Comparison of ENCODE assay signal across 8 cellular contexts in genomic region chr7:100893910-100894763, GRCh38. TPM values are rescaled to one million over a fixed set of nuclear protein-coding genes. Genes with fewer than 3 reads are reported as not detected.
DNase-seq lines count a peak whose midpoint lies in the region; ATAC-seq and TF ChIP-seq lines count a peak whose summit lies in the region.

No MANE protein-coding gene starts in this region.

- H3K9me2 ChIP-seq in GM23338 (ENCODE audit: insufficient read depth) = no peaks in the 10 kb centered on the region

- peaks cover 23% of the 10 kb centered on the region for H3K4me1 Mint-ChIP-seq in GM23338
- H3K4me1 Mint-ChIP-seq in central memory CD8-positive, alpha-beta T cell = peaks cover 23% of the 10 kb centered on the region
- peaks cover 16 to 33% (median 28%) of the 10 kb centered on the region in 4 donors for H3K4me1 Mint-ChIP-seq in naive thymus-derived CD8-positive, alpha-beta T cell

- peaks cover 70 to 85% (median 82%) of the 10 kb centered on the region in 11 experiments for H3K27me3 ChIP-seq in BLaER1 treated with 17β-estradiol and CSF1 and Interleukin-3, amounts not matched to agents 10 nM and 100 nM
- peaks cover 35% of the 10 kb centered on the region for H3K27me3 ChIP-seq in GM23338 (ENCODE audit: insufficient read depth)
- H3K27me3 ChIP-seq in tibial nerve = peaks cover 2 to 58% of the 10 kb centered on the region in 2 donors

- DNase-seq in GM23338 (ENCODE audit: low spot score) (peak; percentile 34), SHP77 treated with DMSO at 0.1 percent for 48 hours (lab: John Stamatoyannopoulos, UW) (no peak), NCI-H2171 treated with DMSO at 0.1 percent for 48 hours (lab: John Stamatoyannopoulos, UW) (no peak), tibial nerve (ENCODE audit: low spot score in 2 of 2) (no peak)
- no peak for DNase-seq in central memory CD8-positive, alpha-beta T cell (ENCODE audit: low spot score in 2 of 2)
- DNase-seq in naive thymus-derived CD8-positive, alpha-beta T cell = no peak

- H3K9ac ChIP-seq in BLaER1 treated with 17β-estradiol and CSF1 and Interleukin-3, amounts not matched to agents 10 nM and 100 nM = peak overlapping the region in 5 of 11 experiments; percentile 54 to 71 (median 62); a peak in 6 of 22 replicates

- peaks cover 0 to 2% (median 0%) of the 10 kb centered on the region in 11 experiments; a peak in 5 of 22 replicates for H3K36me3 ChIP-seq in BLaER1 treated with 17β-estradiol and CSF1 and Interleukin-3, amounts not matched to agents 10 nM and 100 nM
- no peaks in the 10 kb centered on the region for H3K36me3 ChIP-seq in GM23338 (ENCODE audit: insufficient read depth)
- no peaks in the 10 kb centered on the region for H3K36me3 ChIP-seq in tibial nerve

- H3K4me2 ChIP-seq in BLaER1 treated with 17β-estradiol and CSF1 and Interleukin-3, amounts not matched to agents 10 nM and 100 nM = peak overlapping the region; percentile 99 to 100 (median 100)
- H3K4me2 ChIP-seq in GM23338 = peak overlapping the region; percentile 96

- peaks cover 11% of the 10 kb centered on the region; the same call in 1 of the 2 replicates for H3F3A ChIP-seq in GM23338 (replicated peaks; ENCODE audit: low read depth)

- H3K9me3 ChIP-seq in BLaER1 treated with 17β-estradiol and CSF1 and Interleukin-3, amounts not matched to agents 10 nM and 100 nM (replicated peaks in 1 of 11) = no peaks in the 10 kb centered on the region
- H3K9me3 ChIP-seq in tibial nerve = no peaks in the 10 kb centered on the region

- TF ChIP-seq POLR2A in tibial nerve (IDR thresholded peaks at IDR 0.05) = no peak

- WGBS in tibial nerve, 2 donors = 22 to 37% methylated on average over 29 to 41 of the region's 41 CpGs

- peaks cover under 1% of the 10 kb centered on the region for H3K79me2 ChIP-seq in GM23338 (replicated peaks; ENCODE audit: insufficient read depth)

- peaks cover 27 to 50% (median 38%) of the 10 kb centered on the region in 10 experiments for H3K4me1 ChIP-seq in BLaER1 treated with 17β-estradiol and CSF1 and Interleukin-3, amounts not matched to agents 10 nM and 100 nM
- peaks cover 8% of the 10 kb centered on the region; the same call in 1 of the 2 replicates for H3K4me1 ChIP-seq in GM23338 (ENCODE audit: insufficient read depth)
- peaks cover 0 to 50% (median 28%) of the 10 kb centered on the region in 4 donors for H3K4me1 ChIP-seq in tibial nerve

- ATAC-seq in GM23338 (no peak; the same call in 2 of the 3 replicates), GM19351 (IDR thresholded peaks at IDR 0.05; ENCODE audit: unreplicated experiment) (no peak)
- ATAC-seq in central memory CD8-positive, alpha-beta T cell (replicated peaks; ENCODE audit: extremely low read depth, poor library complexity, severe bottlenecking) = no peak
- no peak for ATAC-seq in naive thymus-derived CD8-positive, alpha-beta T cell

- no peak overlapping the region for H3K27ac Mint-ChIP-seq in GM23338
- H3K27ac Mint-ChIP-seq in central memory CD8-positive, alpha-beta T cell (ENCODE audit: low read depth) = no peak overlapping the region
- H3K27ac Mint-ChIP-seq in naive thymus-derived CD8-positive, alpha-beta T cell = no peak overlapping the region

- no peak overlapping the region for H3K27ac ChIP-seq in BLaER1 treated with 17β-estradiol and CSF1 and Interleukin-3, amounts not matched to agents 10 nM and 100 nM
- H3K27ac ChIP-seq in GM23338 (ENCODE audit: low read depth) (no peak overlapping the region), tibial nerve (no peak overlapping the region)

- H4K20me1 ChIP-seq in BLaER1 treated with 17β-estradiol and CSF1 and Interleukin-3, amounts not matched to agents 10 nM and 100 nM = peaks cover 0 to 38% (median 8%) of the 10 kb centered on the region in 11 experiments; a peak in 14 of 22 replicates
- no peaks in the 10 kb centered on the region for H4K20me1 ChIP-seq in GM23338 (replicated peaks; ENCODE audit: insufficient read depth)

- TF ChIP-seq CTCF in GM23338 (conservative IDR thresholded peaks at IDR 0.05; ENCODE audit: low read depth in 2 of 2) (no peak), tibial nerve (IDR thresholded peaks at IDR 0.05) (no peak)

- H2AFZ ChIP-seq in GM23338 = 0 out of 2 replicates have a peak overlapping the region, but pooled peaks have one; percentile 23

- no peak for TF ChIP-seq EP300 in tibial nerve (IDR thresholded peaks at IDR 0.05)

- H3K36me3 Mint-ChIP-seq in GM23338 (ENCODE audit: low read depth) = no peaks in the 10 kb centered on the region; the same call in 2 of the 3 replicates
- peaks cover 15% of the 10 kb centered on the region for H3K36me3 Mint-ChIP-seq in central memory CD8-positive, alpha-beta T cell (ENCODE audit: insufficient read depth)
- peaks cover 0 to 8% (median 0%) of the 10 kb centered on the region in 3 donors for H3K36me3 Mint-ChIP-seq in naive thymus-derived CD8-positive, alpha-beta T cell

- peaks cover 4% of the 10 kb centered on the region; the same call in 2 of the 3 replicates for H3K9me3 Mint-ChIP-seq in GM23338
- H3K9me3 Mint-ChIP-seq in central memory CD8-positive, alpha-beta T cell = no peaks in the 10 kb centered on the region
- H3K9me3 Mint-ChIP-seq in naive thymus-derived CD8-positive, alpha-beta T cell = peaks cover 0 to 3% (median 0%) of the 10 kb centered on the region in 9 donors

- H3K27me3 Mint-ChIP-seq in GM23338 (ENCODE audit: insufficient read depth, low read depth, poor library complexity) = peaks cover 42% of the 10 kb centered on the region
- H3K27me3 Mint-ChIP-seq in central memory CD8-positive, alpha-beta T cell = peaks cover 58% of the 10 kb centered on the region
- H3K27me3 Mint-ChIP-seq in naive thymus-derived CD8-positive, alpha-beta T cell = peaks cover 12 to 58% (median 30%) of the 10 kb centered on the region in 5 donors

- H3K4me3 ChIP-seq in BLaER1 treated with 17β-estradiol and CSF1 and Interleukin-3, amounts not matched to agents 10 nM and 100 nM = peak overlapping the region in 6 of 10 experiments; percentile 62 to 73 (median 66); a peak in 9 of 20 replicates
- peak overlapping the region; percentile 73 for H3K4me3 ChIP-seq in GM23338
- peak overlapping the region in 2 of 4 donors; percentile 11 to 46 for H3K4me3 ChIP-seq in tibial nerve

- POLR2A ChIA-PET in naive thymus-derived CD8-positive, alpha-beta T cell (lab: Charles Lee) = interaction anchor here (0.6 to 1.2 kb wide), 3 partner anchors 20 to 171 kb away, joined by 4 to 5 read pairs (median 5); partner anchors contain the start of gene SRRT

- H3K4me3 Mint-ChIP-seq in GM23338 = peak overlapping the region; percentile 57; the same call in 2 of the 3 replicates
- peak overlapping the region; percentile 42 for H3K4me3 Mint-ChIP-seq in central memory CD8-positive, alpha-beta T cell
- H3K4me3 Mint-ChIP-seq in naive thymus-derived CD8-positive, alpha-beta T cell = peak overlapping the region in 9 of 10 donors; percentile 18 to 94 (median 36)

TF ChIP-seq in GM23338, 12 proteins besides CTCF, POLR2A, EP300 and RAD21 (continues in another document):
- TF ChIP-seq EZH2phosphoT487 (IDR thresholded peaks at IDR 0.05; ENCODE audit: unreplicated experiment) (no peak), POLR2AphosphoS5 (IDR thresholded peaks at IDR 0.05; ENCODE audit: low read depth) (no peak), STAT1 (IDR thresholded peaks at IDR 0.05; ENCODE audit: unreplicated experiment) (no peak), NANOG (IDR thresholded peaks at IDR 0.05; ENCODE audit: borderline replicate concordance) (no peak), EZH2 (IDR thresholded peaks at IDR 0.05; ENCODE audit: low read depth, unreplicated experiment) (no peak), ETS1 (IDR thresholded peaks at IDR 0.05) (no peak), ZNF331 (CRISPR knock-in tag; IDR thresholded peaks at IDR 0.05; ENCODE audit: low read depth) (no peak)

RNA-seq across cellular contexts. Expression of gene ACHE, which starts 1.6 kb away (rescaled TPM):
- total RNA-seq in GM23338 (2014; rRNA removed; shearing (Covaris generic)) = 1.5 and 3.7 TPM in 2 replicates
- polyA plus RNA-seq in GM23338 (2016; fragmentation: Nextera tagmentation; extraction: Ambion mirVana) = 3.6 and 3.9 TPM in 2 replicates
- under 1 TPM; 0.19 to 0.52 TPM for total RNA-seq in naive thymus-derived CD8-positive, alpha-beta T cell
- not detected for polyA plus RNA-seq in naive thymus-derived CD8-positive, alpha-beta T cell
- total RNA-seq in tibial nerve = 1 to 10 TPM in 1 of 4 donors, not detected in 3; 3.0 TPM

RNA-seq across cellular contexts. Expression of gene UFSP1, which starts 4.6 kb away (rescaled TPM):
- total RNA-seq in GM23338 (2014; rRNA removed; shearing (Covaris generic)) = 11.5 and 11.8 TPM in 2 replicates
- 2.0 and 4.1 TPM in 2 replicates for polyA plus RNA-seq in GM23338 (2016; fragmentation: Nextera tagmentation; extraction: Ambion mirVana)
- total RNA-seq in naive thymus-derived CD8-positive, alpha-beta T cell = 10 to 100 TPM in 1 of 2 experiments, 1 to 10 TPM in 1; 6.5 to 10.9 TPM
- 1 to 10 TPM; 1.1 to 2.7 (median 1.7) TPM for polyA plus RNA-seq in naive thymus-derived CD8-positive, alpha-beta T cell
- total RNA-seq in tibial nerve = 10 to 100 TPM in 1 of 4 donors, 1 to 10 TPM in 3; 2.8 to 13.3 (median 5.0) TPM

RNA-seq across cellular contexts. Expression of gene SRRT, which starts 19.2 kb away (rescaled TPM):
- total RNA-seq in GM23338 (2014; rRNA removed; shearing (Covaris generic)) = 98.3 and 113 TPM in 2 replicates
- 125 and 140 TPM in 2 replicates for polyA plus RNA-seq in GM23338 (2016; fragmentation: Nextera tagmentation; extraction: Ambion mirVana)
- total RNA-seq in naive thymus-derived CD8-positive, alpha-beta T cell = 100 to 1,000 TPM; 263 to 267 TPM
- 10 to 100 TPM; 51.1 to 69.4 (median 63.2) TPM for polyA plus RNA-seq in naive thymus-derived CD8-positive, alpha-beta T cell
- total RNA-seq in tibial nerve = 100 to 1,000 TPM in 1 of 4 donors, 10 to 100 TPM in 3; 72.6 to 124 (median 88.6) TPM

RNA-seq across cellular contexts. Expression of gene TRIP6, which starts 26.9 kb away (rescaled TPM):
- 106 and 112 TPM in 2 replicates for total RNA-seq in GM23338 (2014; rRNA removed; shearing (Covaris generic))
- polyA plus RNA-seq in GM23338 (2016; fragmentation: Nextera tagmentation; extraction: Ambion mirVana) = 44.6 and 45.0 TPM in 2 replicates
- total RNA-seq in naive thymus-derived CD8-positive, alpha-beta T cell = 10 to 100 TPM; 14.3 to 16.2 TPM
- polyA plus RNA-seq in naive thymus-derived CD8-positive, alpha-beta T cell = 1 to 10 TPM; 3.4 to 6.0 (median 4.9) TPM
- total RNA-seq in tibial nerve = 100 to 1,000 TPM in 1 of 4 donors, 10 to 100 TPM in 3; 63.9 to 119 (median 80.8) TPM

RNA-seq across cellular contexts. Expression of gene SLC12A9, which starts 41.6 kb away (rescaled TPM):
- total RNA-seq in GM23338 (2014; rRNA removed; shearing (Covaris generic)) = 32.3 and 39.9 TPM in 2 replicates
- polyA plus RNA-seq in GM23338 (2016; fragmentation: Nextera tagmentation; extraction: Ambion mirVana) = 9.7 and 10.3 TPM in 2 replicates
- 10 to 100 TPM; 66.9 to 74.7 TPM for total RNA-seq in naive thymus-derived CD8-positive, alpha-beta T cell
- 1 to 10 TPM; 6.8 to 9.4 (median 8.0) TPM for polyA plus RNA-seq in naive thymus-derived CD8-positive, alpha-beta T cell
- 10 to 100 TPM; 11.8 to 36.8 (median 32.1) TPM for total RNA-seq in tibial nerve
